In genomic region chr7:155644178-155644970, GRCh38 we compare ENCODE assay signal across 1 cellular context.
A peak's percentile ranks its signal among the peaks of the same experiment; 100 is the strongest.
TF ChIP-seq lines count a peak whose summit lies in the region.

A gene with protein sequence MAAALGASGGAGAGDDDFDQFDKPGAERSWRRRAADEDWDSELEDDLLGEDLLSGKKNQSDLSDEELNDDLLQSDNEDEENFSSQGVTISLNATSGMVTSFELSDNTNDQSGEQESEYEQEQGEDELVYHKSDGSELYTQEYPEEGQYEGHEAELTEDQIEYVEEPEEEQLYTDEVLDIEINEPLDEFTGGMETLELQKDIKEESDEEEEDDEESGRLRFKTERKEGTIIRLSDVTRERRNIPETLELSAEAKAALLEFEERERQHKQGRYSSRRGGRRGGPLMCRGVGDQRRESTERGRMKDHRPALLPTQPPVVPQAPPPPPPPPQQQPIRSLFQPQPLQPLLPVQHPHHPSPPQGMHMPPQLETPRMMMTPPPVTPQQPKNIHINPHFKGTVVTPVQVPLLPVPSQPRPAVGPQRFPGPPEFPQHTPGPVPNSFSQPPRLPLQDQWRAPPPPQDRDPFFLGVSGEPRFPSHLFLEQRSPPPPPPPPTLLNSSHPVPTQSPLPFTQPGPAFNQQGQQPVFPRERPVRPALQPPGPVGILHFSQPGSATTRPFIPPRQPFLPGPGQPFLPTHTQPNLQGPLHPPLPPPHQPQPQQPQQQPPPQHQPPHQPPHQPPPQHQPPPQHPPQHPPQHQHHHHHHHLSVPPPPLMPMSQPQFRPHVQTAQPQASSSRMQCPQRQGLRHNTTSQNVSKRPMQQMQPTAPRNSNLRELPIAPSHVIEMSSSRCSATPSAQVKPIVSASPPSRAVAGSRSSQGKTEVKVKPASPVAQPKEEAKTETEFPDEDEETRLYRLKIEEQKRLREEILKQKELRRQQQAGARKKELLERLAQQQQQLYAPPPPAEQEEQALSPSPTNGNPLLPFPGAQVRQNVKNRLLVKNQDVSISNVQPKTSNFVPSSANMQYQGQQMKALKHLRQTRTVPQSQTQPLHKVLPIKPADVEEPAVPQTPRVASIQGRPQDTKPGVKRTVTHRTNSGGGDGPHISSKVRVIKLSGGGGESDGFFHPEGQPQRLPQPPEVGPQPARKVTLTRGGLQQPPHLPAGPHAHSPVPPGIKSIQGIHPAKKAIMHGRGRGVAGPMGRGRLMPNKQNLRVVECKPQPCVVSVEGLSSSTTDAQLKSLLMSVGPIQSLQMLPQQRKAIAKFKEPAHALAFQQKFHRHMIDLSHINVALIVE (plus strand): TSS chr7:155644661. CDS start chr7:155644877, 216 bp downstream.

TF ChIP-seq in A549, 52 proteins besides CTCF, POLR2A, EP300 and RAD21 (continued from another document):
- TF ChIP-seq BHLHE40 (IDR thresholded peaks at IDR 0.05; ENCODE audit: low read depth, low read length) (no peak), KDM5A (IDR thresholded peaks at IDR 0.05) (peak; percentile 42; the same call in 1 of the 2 replicates), CHD2 (IDR thresholded peaks at IDR 0.05; ENCODE audit: low read length, partially characterized antibody) (no peak), FOSL2 (IDR thresholded peaks at IDR 0.05) (no peak), FOSL2 (CRISPR knock-in tag; IDR thresholded peaks at IDR 0.05) (no peak), MAFK (IDR thresholded peaks at IDR 0.05; ENCODE audit: partially characterized antibody) (no peak), USF2 (IDR thresholded peaks at IDR 0.05) (no peak), KDM1A (IDR thresholded peaks at IDR 0.05; ENCODE audit: low read depth) (0 out of 2 replicates have a peak, but pooled peaks have one; percentile 31), E2F6 (IDR thresholded peaks at IDR 0.05; ENCODE audit: borderline replicate concordance, low read depth) (peak; percentile 46; the same call in 1 of the 2 replicates), HES2 (IDR thresholded peaks at IDR 0.05) (no peak), ATOH8 (CRISPR knock-in tag; IDR thresholded peaks at IDR 0.05; ENCODE audit: low read depth) (no peak), JUNB (IDR thresholded peaks at IDR 0.05) (no peak), NR3C1 (IDR thresholded peaks at IDR 0.05) (no peak), MAZ (IDR thresholded peaks at IDR 0.05; ENCODE audit: borderline replicate concordance, low read depth, low read length) (no peak), CBX2 (IDR thresholded peaks at IDR 0.05; ENCODE audit: borderline replicate concordance, low read depth) (no peak), RCOR1 (IDR thresholded peaks at IDR 0.05; ENCODE audit: low read depth, low read length) (no peak), NFE2L2 (conservative IDR thresholded peaks at IDR 0.05; ENCODE audit: low read length) (no peak), CBX8 (IDR thresholded peaks at IDR 0.05) (no peak), EHMT2 (IDR thresholded peaks at IDR 0.05; ENCODE audit: low read depth) (no peak), EHF (CRISPR knock-in tag; IDR thresholded peaks at IDR 0.05) (no peak), RARB (CRISPR knock-in tag; IDR thresholded peaks at IDR 0.05) (no peak), JUN (IDR thresholded peaks at IDR 0.05) (peak; percentile 73 to 76; a peak in 4 of 5 replicates), TP53 (CRISPR knock-in tag; IDR thresholded peaks at IDR 0.05) (0 out of 2 replicates have a peak, but pooled peaks have one; percentile 28), MYC (IDR thresholded peaks at IDR 0.05; ENCODE audit: borderline replicate concordance, low read length) (no peak), HOXB5 (CRISPR knock-in tag; IDR thresholded peaks at IDR 0.05) (0 out of 2 replicates have a peak, but pooled peaks have one; percentile 6), ZFP36 (IDR thresholded peaks at IDR 0.05; ENCODE audit: borderline replicate concordance, partially characterized antibody) (no peak), POLR2AphosphoS2 (conservative IDR thresholded peaks at IDR 0.05; ENCODE audit: low read length) (no peak), PHF8 (IDR thresholded peaks at IDR 0.05; ENCODE audit: borderline replicate concordance, low read depth) (peak; percentile 96), RNF2 (IDR thresholded peaks at IDR 0.05; ENCODE audit: borderline replicate concordance, low read depth) (no peak)
- TF ChIP-seq, protein P1, sequence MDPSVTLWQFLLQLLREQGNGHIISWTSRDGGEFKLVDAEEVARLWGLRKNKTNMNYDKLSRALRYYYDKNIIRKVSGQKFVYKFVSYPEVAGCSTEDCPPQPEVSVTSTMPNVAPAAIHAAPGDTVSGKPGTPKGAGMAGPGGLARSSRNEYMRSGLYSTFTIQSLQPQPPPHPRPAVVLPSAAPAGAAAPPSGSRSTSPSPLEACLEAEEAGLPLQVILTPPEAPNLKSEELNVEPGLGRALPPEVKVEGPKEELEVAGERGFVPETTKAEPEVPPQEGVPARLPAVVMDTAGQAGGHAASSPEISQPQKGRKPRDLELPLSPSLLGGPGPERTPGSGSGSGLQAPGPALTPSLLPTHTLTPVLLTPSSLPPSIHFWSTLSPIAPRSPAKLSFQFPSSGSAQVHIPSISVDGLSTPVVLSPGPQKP (IDR thresholded peaks at IDR 0.05; ENCODE audit: low read depth, low read length), result no peak
